ENCODE assay signal across 17 cellular contexts in genomic region chr11:132640952-132641351, GRCh38.
A peak's percentile ranks its signal among the peaks of the same experiment; 100 is the strongest.
DNase-seq lines count a peak whose midpoint lies in the region; ATAC-seq and TF ChIP-seq lines count a peak whose summit lies in the region.
"Had no signal": no experiment of that assay in that cellular context is flagged by ENCODE, and none has a peak within 500 bp of the region (broad histone marks: within the 10 kb centered on the region; RNA-seq: fewer than 3 reads in every experiment).

No MANE protein-coding gene starts in this region.

- H3K4me1 Mint-ChIP-seq in stimulated activated naive CD8-positive, alpha-beta T cell treated with anti-CD3 and anti-CD28 coated beads, Interleukin-15, amount 100 ng/mL, for 72 hours = peaks cover 11% of the 10 kb centered on the region
- H3K4me1 Mint-ChIP-seq in activated CD8-positive, alpha-beta T cell treated with anti-CD3 and anti-CD28 coated beads for 36 hours (ENCODE audit: low read depth) = peaks cover 10% of the 10 kb centered on the region
- no peaks in the 10 kb centered on the region for H3K4me1 Mint-ChIP-seq in activated CD4-positive, alpha-beta T cell treated with anti-CD3 and anti-CD28 coated beads for 36 hours
- H3K4me1 Mint-ChIP-seq: B cell, CD14-positive monocyte, IgD-negative memory B cell had no signal

- no peak for TF ChIP-seq POLR2A in esophagus muscularis mucosa (IDR thresholded peaks at IDR 0.05; ENCODE audit: low read depth)

- no peak overlapping the region for H3K4me3 ChIP-seq in esophagus muscularis mucosa
- H3K4me3 ChIP-seq: SJCRH30 had no signal

- 79% methylated on average over 3 of the region's 3 CpGs for WGBS in esophagus muscularis mucosa

- intact Hi-C loops in activated CD8-positive, alpha-beta T cell treated with anti-CD3 and anti-CD28 coated beads for 36 hours (cut with micrococcal nuclease) = no loop called here
- intact Hi-C loops in esophagus muscularis mucosa (cut with DNase I) = no loop called here
- intact Hi-C loops in activated CD4-positive, alpha-beta T cell treated with anti-CD3 and anti-CD28 coated beads for 36 hours (cut with DNase I, micrococcal nuclease) = no loop called here

- H3K27me3 Mint-ChIP-seq in stimulated activated naive CD8-positive, alpha-beta T cell treated with anti-CD3 and anti-CD28 coated beads, Interleukin-15, amount 100 ng/mL, for 72 hours = peaks cover 8% of the 10 kb centered on the region
- peaks cover 2% of the 10 kb centered on the region for H3K27me3 Mint-ChIP-seq in activated CD8-positive, alpha-beta T cell treated with anti-CD3 and anti-CD28 coated beads for 36 hours
- H3K27me3 Mint-ChIP-seq in activated CD4-positive, alpha-beta T cell treated with anti-CD3 and anti-CD28 coated beads for 36 hours = no peaks in the 10 kb centered on the region
- H3K27me3 Mint-ChIP-seq: B cell, IgD-negative memory B cell, T-cell had no signal

- H3K36me3 ChIP-seq in esophagus muscularis mucosa = no peaks in the 10 kb centered on the region
- H3K36me3 ChIP-seq: SJCRH30 had no signal

- no peak overlapping the region for H3K4me3 Mint-ChIP-seq in stimulated activated naive CD8-positive, alpha-beta T cell treated with anti-CD3 and anti-CD28 coated beads, Interleukin-15, amount 100 ng/mL, for 72 hours
- no peak overlapping the region for H3K4me3 Mint-ChIP-seq in activated CD8-positive, alpha-beta T cell treated with anti-CD3 and anti-CD28 coated beads for 36 hours
- no peak overlapping the region for H3K4me3 Mint-ChIP-seq in activated CD4-positive, alpha-beta T cell treated with anti-CD3 and anti-CD28 coated beads for 36 hours
- H3K4me3 Mint-ChIP-seq: B cell, CD14-positive monocyte, IgD-negative memory B cell, T-cell had no signal

- no peaks in the 10 kb centered on the region for H3K36me3 Mint-ChIP-seq in activated CD8-positive, alpha-beta T cell treated with anti-CD3 and anti-CD28 coated beads for 36 hours (ENCODE audit: low read depth)
- no peaks in the 10 kb centered on the region for H3K36me3 Mint-ChIP-seq in activated CD4-positive, alpha-beta T cell treated with anti-CD3 and anti-CD28 coated beads for 36 hours (ENCODE audit: low read depth)
- H3K36me3 Mint-ChIP-seq: CD14-positive monocyte, IgD-negative memory B cell, T-cell had no signal

- DNase-seq in stimulated activated naive CD8-positive, alpha-beta T cell treated with anti-CD3 and anti-CD28 coated beads, Interleukin-15, amount 100 ng/mL, for 72 hours = no peak
- no peak for DNase-seq in stimulated activated naive CD8-positive, alpha-beta T cell treated with anti-CD3 and anti-CD28 coated beads, Interleukin-15, Interleukin-2, amounts not matched to agents 100 U/mL and 50 U/mL, for 24 hours
- peak; percentile 20 for DNase-seq in activated CD8-positive, alpha-beta T cell treated with anti-CD3 and anti-CD28 coated beads for 36 hours
- DNase-seq in esophagus muscularis mucosa (ENCODE audit: extremely low spot score) (peak; percentile 66), NCI-H2107 treated with DMSO at 0.1 percent for 48 hours (lab: John Stamatoyannopoulos, UW; ENCODE audit: unreplicated experiment) (no peak)
- DNase-seq in activated CD4-positive, alpha-beta T cell treated with anti-CD3 and anti-CD28 coated beads for 36 hours = no peak
- DNase-seq: Karpas-422, NCI-H1436, NCI-H2029 treated with DMSO at 0.1 percent for 48 hours, NCI-H2171, NCI-H345, SJCRH30, T-cell had no signal

- TF ChIP-seq EP300 in esophagus muscularis mucosa (IDR thresholded peaks at IDR 0.05) = no peak

- ATAC-seq in stimulated activated naive CD8-positive, alpha-beta T cell treated with anti-CD3 and anti-CD28 coated beads, Interleukin-15, amount 100 ng/mL, for 72 hours = peak; percentile 81
- no peak for ATAC-seq in stimulated activated naive CD8-positive, alpha-beta T cell treated with anti-CD3 and anti-CD28 coated beads, Interleukin-15, Interleukin-2, amounts not matched to agents 100 U/mL and 50 U/mL, for 24 hours
- ATAC-seq in activated CD8-positive, alpha-beta T cell treated with anti-CD3 and anti-CD28 coated beads for 36 hours = peak; percentile 24
- no peak for ATAC-seq in GM19035 (IDR thresholded peaks at IDR 0.05; ENCODE audit: unreplicated experiment)
- ATAC-seq in activated CD4-positive, alpha-beta T cell treated with anti-CD3 and anti-CD28 coated beads for 36 hours = no peak
- ATAC-seq: T-cell had no signal

- H3K27ac ChIP-seq in esophagus muscularis mucosa (replicated peaks in 1 of 4) = no peak overlapping the region
- H3K27ac ChIP-seq: SJCRH30 had no signal

- POLR2A ChIA-PET in activated CD8-positive, alpha-beta T cell treated with anti-CD3 and anti-CD28 coated beads for 36 hours (lab: Charles Lee) = no interaction called here
- POLR2A ChIA-PET in activated CD4-positive, alpha-beta T cell treated with anti-CD3 and anti-CD28 coated beads for 36 hours (lab: Charles Lee) = no interaction called here

- H3K4me1 ChIP-seq in esophagus muscularis mucosa = no peaks in the 10 kb centered on the region
- H3K4me1 ChIP-seq: SJCRH30 had no signal

- no peaks in the 10 kb centered on the region for H3K9me3 Mint-ChIP-seq in stimulated activated naive CD8-positive, alpha-beta T cell treated with anti-CD3 and anti-CD28 coated beads, Interleukin-15, amount 100 ng/mL, for 72 hours
- no peaks in the 10 kb centered on the region for H3K9me3 Mint-ChIP-seq in activated CD8-positive, alpha-beta T cell treated with anti-CD3 and anti-CD28 coated beads for 36 hours
- H3K9me3 Mint-ChIP-seq in activated CD4-positive, alpha-beta T cell treated with anti-CD3 and anti-CD28 coated beads for 36 hours (ENCODE audit: low read depth) = no peaks in the 10 kb centered on the region
- H3K9me3 Mint-ChIP-seq: T-cell had no signal

- no peak overlapping the region for H3K27ac Mint-ChIP-seq in stimulated activated naive CD8-positive, alpha-beta T cell treated with anti-CD3 and anti-CD28 coated beads, Interleukin-15, amount 100 ng/mL, for 72 hours
- no peak overlapping the region for H3K27ac Mint-ChIP-seq in activated CD8-positive, alpha-beta T cell treated with anti-CD3 and anti-CD28 coated beads for 36 hours
- H3K27ac Mint-ChIP-seq in activated CD4-positive, alpha-beta T cell treated with anti-CD3 and anti-CD28 coated beads for 36 hours = no peak overlapping the region
- H3K27ac Mint-ChIP-seq: B cell, CD14-positive monocyte, IgD-negative memory B cell, T-cell had no signal

- H3K9me3 ChIP-seq in esophagus muscularis mucosa = no peaks in the 10 kb centered on the region
- H3K9me3 ChIP-seq: SJCRH30 had no signal

- TF ChIP-seq CTCF in activated CD8-positive, alpha-beta T cell treated with anti-CD3 and anti-CD28 coated beads for 36 hours (IDR thresholded peaks at IDR 0.05) = no peak
- TF ChIP-seq CTCF in esophagus muscularis mucosa (IDR thresholded peaks at IDR 0.05) = no peak

- no peaks in the 10 kb centered on the region for H3K27me3 ChIP-seq in esophagus muscularis mucosa
- H3K27me3 ChIP-seq: SJCRH30 had no signal

- CTCF ChIA-PET in activated CD8-positive, alpha-beta T cell treated with anti-CD3 and anti-CD28 coated beads for 36 hours (lab: Charles Lee) = no interaction called here
- CTCF ChIA-PET in activated CD4-positive, alpha-beta T cell treated with anti-CD3 and anti-CD28 coated beads for 36 hours (lab: Charles Lee) = no interaction called here

Comparison
In these comparisons a context has a peak if more than half of its experiments do, and no peak if none do; other contexts are left out.
1. ATAC-seq: peak in stimulated activated naive CD8-positive, alpha-beta T cell treated with anti-CD3 and anti-CD28 coated beads, Interleukin-15, amount 100 ng/mL, for 72 hours (single experiment) and activated CD8-positive, alpha-beta T cell treated with anti-CD3 and anti-CD28 coated beads for 36 hours (single experiment); none in stimulated activated naive CD8-positive, alpha-beta T cell treated with anti-CD3 and anti-CD28 coated beads, Interleukin-15, Interleukin-2, amounts not matched to agents 100 U/mL and 50 U/mL, for 24 hours (single experiment), GM19035 (single experiment) and activated CD4-positive, alpha-beta T cell treated with anti-CD3 and anti-CD28 coated beads for 36 hours (single experiment).
2. DNase-seq: peak in activated CD8-positive, alpha-beta T cell treated with anti-CD3 and anti-CD28 coated beads for 36 hours (single experiment) and esophagus muscularis mucosa (single experiment); none in stimulated activated naive CD8-positive, alpha-beta T cell treated with anti-CD3 and anti-CD28 coated beads, Interleukin-15, amount 100 ng/mL, for 72 hours (0 of 2), stimulated activated naive CD8-positive, alpha-beta T cell treated with anti-CD3 and anti-CD28 coated beads, Interleukin-15, Interleukin-2, amounts not matched to agents 100 U/mL and 50 U/mL, for 24 hours (single experiment), NCI-H2107 treated with DMSO at 0.1 percent for 48 hours (single experiment) and activated CD4-positive, alpha-beta T cell treated with anti-CD3 and anti-CD28 coated beads for 36 hours (single experiment).